Comparison of ENCODE assay signal across 21 cellular contexts in genomic region chr3:138135833-138136194, GRCh38. TPM values are rescaled to one million over a fixed set of nuclear protein-coding genes. Genes with fewer than 3 reads are reported as not detected.
DNase-seq lines count a peak whose midpoint lies in the region; ATAC-seq and TF ChIP-seq lines count a peak whose summit lies in the region.
"Had no signal": no experiment of that assay in that cellular context is flagged by ENCODE, and none has a peak within 500 bp of the region (broad histone marks: within the 10 kb centered on the region; RNA-seq: fewer than 3 reads in every experiment).

No MANE protein-coding gene starts in this region.

- no peaks in the 10 kb centered on the region for H3K4me1 ChIP-seq in skeletal muscle tissue (ENCODE audit: control insufficient read depth in 3 of 3, insufficient read depth in 3 of 3, low read length in 3 of 3)

- H3K36me3 ChIP-seq in skeletal muscle tissue (ENCODE audit: control insufficient read depth in 3 of 3, insufficient read depth in 3 of 3, low read length in 3 of 3): no peaks in the 10 kb centered on the region
- H3K36me3 ChIP-seq: SJCRH30 had no signal

- peak; percentile 12 for DNase-seq in NCI-H146 treated with DMSO at 0.1 percent for 48 hours (lab: John Stamatoyannopoulos, UW; ENCODE audit: unreplicated experiment)
- no peak for DNase-seq in NCI-H146 (lab: John Stamatoyannopoulos, UW)
- peak; percentile 31 for DNase-seq in NB4 (ENCODE audit: low read depth)
- peak; percentile 33 for DNase-seq in medulla oblongata (ENCODE audit: extremely low spot score)
- DNase-seq in NCI-H524 (lab: John Stamatoyannopoulos, UW): no peak
- DNase-seq in NCI-H748 (lab: John Stamatoyannopoulos, UW; ENCODE audit: unreplicated experiment): no peak
- DNase-seq: 8988T; DMS53; HFFc6; IMR-90; NCI-H187; NCI-H748 treated with DMSO at 0.1 percent for 48 hours; NK-92 treated with Interleukin-12 subunit alpha and Interleukin-12 subunit beta, amount 100 ng/mL, for 24 hours; SJCRH30; T-cell had no signal

- ATAC-seq in GM21526 (IDR thresholded peaks at IDR 0.05; ENCODE audit: low FRiP score, unreplicated experiment): no peak
- ATAC-seq: T-cell had no signal

- peak overlapping the region; percentile 15 for H3K27ac ChIP-seq in skeletal muscle tissue (ENCODE audit: low read depth, low read length)
- H3K27ac ChIP-seq: C4-2B, KMS-11, SJCRH30 had no signal

- H3K4me3 ChIP-seq in NB4 (ENCODE audit: low read depth, low read length) (no peak overlapping the region), skeletal muscle tissue (ENCODE audit: low read length in 3 of 3) (no peak overlapping the region)
- H3K4me3 ChIP-seq: SJCRH30 had no signal

- no peaks in the 10 kb centered on the region for H3K9me3 ChIP-seq in skeletal muscle tissue (ENCODE audit: control insufficient read depth in 3 of 3, low read length in 3 of 3)
- H3K9me3 ChIP-seq: SJCRH30 had no signal

- H3K27me3 ChIP-seq in skeletal muscle tissue (ENCODE audit: control insufficient read depth in 3 of 3, insufficient read depth in 3 of 3, low read length in 3 of 3): no peaks in the 10 kb centered on the region
- H3K27me3 ChIP-seq: SJCRH30 had no signal

- H3K9ac ChIP-seq in skeletal muscle tissue (ENCODE audit: low read depth in 1 of 3, low read length in 3 of 3): no peak overlapping the region
- H3K9ac ChIP-seq: KMS-11 had no signal

- TF ChIP-seq POLR2A in NB4 (IDR thresholded peaks at IDR 0.05; ENCODE audit: extremely low read depth, insufficient read length): no peak

- TF ChIP-seq CTCF in NB4 (IDR thresholded peaks at IDR 0.05; ENCODE audit: low read depth, low read length): no peak

RNA-seq across cellular contexts. Expression of gene A4GNT, which starts 3.6 kb away (rescaled TPM):
- total RNA-seq in skeletal muscle tissue: not detected
- total RNA-seq: HFFc6, IMR-90, NCI-H460, OCI-LY7, T-cell had no signal

RNA-seq across cellular contexts. Expression of gene DZIP1L, which starts 20.4 kb away (rescaled TPM):
- total RNA-seq in skeletal muscle tissue: 13.6 TPM
- total RNA-seq: OCI-LY7, T-cell had no signal

RNA-seq across cellular contexts. Expression of gene DBR1, which starts 38.9 kb away (rescaled TPM):
- 17.2 TPM for total RNA-seq in skeletal muscle tissue

RNA-seq across cellular contexts. Expression of gene ARMC8, which starts 51.3 kb away (rescaled TPM):
- total RNA-seq in skeletal muscle tissue: 60.5 TPM

Comparison
In these comparisons a context has a peak if more than half of its experiments do, and no peak if none do; other contexts are left out.
1. DNase-seq: peak in NCI-H146 treated with DMSO at 0.1 percent for 48 hours (single experiment), NB4 (single experiment) and medulla oblongata (single experiment); none in NCI-H146 (single experiment), NCI-H524 (0 of 2) and NCI-H748 (single experiment).